Comparison of ENCODE assay signal across 10 cellular contexts in the genomic region with DNA sequence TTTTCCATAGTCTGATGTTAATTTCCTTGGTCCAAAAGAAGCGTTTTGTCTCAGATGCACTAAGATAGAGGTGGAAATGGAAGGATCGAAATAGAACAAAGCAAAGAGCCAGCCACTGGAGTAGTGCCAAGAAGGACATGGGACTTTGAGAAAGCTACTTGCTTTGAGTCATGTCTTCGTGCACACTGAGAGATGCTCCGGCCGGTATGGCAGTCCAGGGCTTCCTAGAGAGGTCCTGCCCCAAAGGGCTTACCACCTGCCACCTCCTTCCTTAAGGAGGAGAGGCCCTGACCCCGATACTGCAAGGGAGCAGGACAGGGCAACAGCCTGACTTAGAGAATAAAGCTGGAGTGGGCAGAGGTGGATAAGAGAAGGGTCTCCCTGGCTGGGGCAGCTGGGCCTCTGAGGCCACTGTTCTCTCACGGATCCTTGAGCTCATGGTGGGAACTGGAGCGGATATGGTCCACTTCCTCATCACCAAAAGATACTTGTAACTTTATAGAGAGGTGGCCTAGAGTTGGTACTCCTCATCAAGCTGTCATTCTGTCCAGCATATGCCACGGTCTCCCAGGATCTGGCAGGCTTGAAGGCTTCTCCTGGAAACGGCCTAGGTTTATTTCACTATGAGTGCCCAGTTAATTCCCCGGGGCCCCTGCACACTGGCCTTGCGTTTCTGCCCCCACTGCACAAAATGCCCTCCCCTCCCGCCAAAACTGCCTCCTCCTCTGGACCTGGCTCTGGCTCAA. TPM values are rescaled to one million over a fixed set of nuclear protein-coding genes. Genes with fewer than 3 reads are reported as not detected.
DNase-seq lines count a peak whose midpoint lies in the region; ATAC-seq and TF ChIP-seq lines count a peak whose summit lies in the region.
"Had no signal": no experiment of that assay in that cellular context is flagged by ENCODE, and none has a peak within 500 bp of the region (broad histone marks: within the 10 kb centered on the region; RNA-seq: fewer than 3 reads in every experiment).

No MANE protein-coding gene starts in this region.

- H3K4me1 Mint-ChIP-seq in activated T-cell treated with anti-CD3 and anti-CD28 coated beads, Interleukin-2, amount 50 U/mL, for 24 hours (ENCODE audit: low read depth): peaks cover 52% of the 10 kb centered on the region
- H3K4me1 Mint-ChIP-seq in memory B cell (peaks cover 37% of the 10 kb centered on the region), type B pancreatic cell (ENCODE audit: unreplicated experiment) (peaks cover 5% of the 10 kb centered on the region)

- peak; percentile 29 for ATAC-seq in memory B cell (ENCODE audit: low read depth)

- TF ChIP-seq CTCF in type B pancreatic cell (conservative IDR thresholded peaks at IDR 0.05) (no peak), GM10266 (IDR thresholded peaks at IDR 0.05; ENCODE audit: control insufficient read depth, insufficient read depth, low read depth, missing control alignments) (no peak)

- H3K27me3 Mint-ChIP-seq in activated T-cell treated with anti-CD3 and anti-CD28 coated beads, Interleukin-2, amount 50 U/mL, for 24 hours: no peaks in the 10 kb centered on the region
- H3K27me3 Mint-ChIP-seq in memory B cell: no peaks in the 10 kb centered on the region
- no peaks in the 10 kb centered on the region for H3K27me3 Mint-ChIP-seq in type B pancreatic cell

- DNase-seq in activated T-cell treated with anti-CD3 and anti-CD28 coated beads, Interleukin-2, amount 50 U/mL, for 24 hours: no peak
- DNase-seq in activated T-cell treated with anti-CD3 and anti-CD28 coated beads for 4 hours: no peak
- DNase-seq in caudate nucleus (lab: John Stamatoyannopoulos, UW): peak in 1 of 61 donors; percentile 44
- no peak for DNase-seq in memory B cell (ENCODE audit: low spot score in 2 of 2)
- no peak for DNase-seq in type B pancreatic cell (ENCODE audit: extremely low spot score, unreplicated experiment)
- DNase-seq in GM10266 (ENCODE audit: extremely low spot score): no peak
- DNase-seq in NCI-H1436 treated with DMSO at 0.1 percent for 48 hours (lab: John Stamatoyannopoulos, UW): no peak
- no peak for DNase-seq in activated gamma-delta T cell treated with Interleukin-2 at 50 U/mL for 16 hours
- DNase-seq: activated CD4-positive, alpha-beta T cell treated with anti-CD3 and anti-CD28 coated beads, Interleukin-2, amount 50 U/mL, for 4 hours; NCI-H2029 treated with DMSO at 0.1 percent for 48 hours had no signal

- H3K36me3 Mint-ChIP-seq in activated T-cell treated with anti-CD3 and anti-CD28 coated beads, Interleukin-2, amount 50 U/mL, for 24 hours (ENCODE audit: low read depth): peaks cover 24% of the 10 kb centered on the region
- H3K36me3 Mint-ChIP-seq in memory B cell (peaks cover 10% of the 10 kb centered on the region), type B pancreatic cell (peaks cover 10% of the 10 kb centered on the region)

- H3K27ac Mint-ChIP-seq in activated T-cell treated with anti-CD3 and anti-CD28 coated beads, Interleukin-2, amount 50 U/mL, for 24 hours: peak overlapping the region; percentile 77
- H3K27ac Mint-ChIP-seq in memory B cell: peak overlapping the region; percentile 86
- peak overlapping the region; percentile 39 for H3K27ac Mint-ChIP-seq in type B pancreatic cell

- no peaks in the 10 kb centered on the region for H3K9me3 Mint-ChIP-seq in activated T-cell treated with anti-CD3 and anti-CD28 coated beads, Interleukin-2, amount 50 U/mL, for 24 hours
- no peaks in the 10 kb centered on the region for H3K9me3 Mint-ChIP-seq in memory B cell
- H3K9me3 Mint-ChIP-seq in type B pancreatic cell: no peaks in the 10 kb centered on the region

- H3K4me3 Mint-ChIP-seq in activated T-cell treated with anti-CD3 and anti-CD28 coated beads, Interleukin-2, amount 50 U/mL, for 24 hours: no peak overlapping the region
- H3K4me3 Mint-ChIP-seq in memory B cell: peak overlapping the region; percentile 43
- H3K4me3 Mint-ChIP-seq in type B pancreatic cell: no peak overlapping the region

- peak overlapping the region; percentile 40 for H3K27ac ChIP-seq in caudate nucleus (ENCODE audit: low read depth, low read length)

RNA-seq across cellular contexts. Expression of a gene that starts 57.4 kb away (rescaled TPM):
- total RNA-seq in type B pancreatic cell (ENCODE audit: low replicate concordance): 40.4 and 73.5 TPM in 2 replicates
